8 cellular contexts compared by ENCODE assay signal in the genomic region with DNA sequence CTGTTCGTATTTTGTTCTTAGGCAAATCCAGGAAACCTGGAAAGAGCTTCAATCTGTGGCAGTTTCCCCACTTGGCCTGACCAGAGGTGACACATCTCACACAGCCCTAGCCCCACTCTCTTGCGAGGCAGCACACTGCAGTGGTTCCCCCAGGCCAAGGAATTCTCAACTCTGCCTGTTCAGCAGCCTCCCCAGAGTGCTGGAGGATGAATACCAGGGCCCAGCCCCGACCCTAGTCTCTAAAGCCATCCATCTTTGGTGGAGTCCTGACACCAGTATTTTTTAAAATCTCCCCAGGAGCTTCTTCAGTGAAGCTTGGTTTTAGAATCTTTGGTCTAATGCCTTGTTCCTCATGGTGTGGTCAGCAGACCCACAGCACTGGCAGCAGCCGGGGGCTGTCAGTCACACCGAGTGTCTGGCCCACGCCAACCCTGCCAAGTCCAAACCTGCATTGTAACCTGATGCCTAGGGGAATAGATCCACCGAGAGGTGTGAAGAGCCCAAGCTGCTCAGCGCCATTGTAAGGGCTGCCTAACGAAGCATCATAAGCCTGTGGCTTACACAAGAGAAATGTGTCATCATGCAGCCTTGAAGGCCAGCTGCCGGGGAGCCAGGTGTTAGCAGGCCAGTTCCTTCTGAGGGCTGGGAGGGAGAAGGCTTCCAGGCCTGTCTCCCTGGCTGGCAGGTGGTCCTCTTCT.
DNase-seq lines count a peak whose midpoint lies in the region; ATAC-seq and TF ChIP-seq lines count a peak whose summit lies in the region.

No MANE protein-coding gene starts in this region.

- peak; percentile 92 for ATAC-seq in HG03432 (IDR thresholded peaks at IDR 0.05; ENCODE audit: unreplicated experiment)

- no peaks in the 10 kb centered on the region for H4K20me1 ChIP-seq in OCI-LY3 (ENCODE audit: insufficient read depth, low read length)

- H3K79me2 ChIP-seq in OCI-LY3 (ENCODE audit: low read length), result no peaks in the 10 kb centered on the region

- H3K9me3 ChIP-seq in OCI-LY3 (ENCODE audit: insufficient read depth, low read length) (peaks cover 9% of the 10 kb centered on the region), spleen (peaks cover 0 to 12% (median 8%) of the 10 kb centered on the region in 8 donors)

- H2AFZ ChIP-seq in OCI-LY3 (ENCODE audit: low read depth, low read length), result 0 out of 2 replicates have a peak overlapping the region, but pooled peaks have one; percentile 32

- 65 to 75% (median 67%) methylated on average over 7 to 10 of the region's 10 CpGs for WGBS in spleen, 5 donors

- no peak for TF ChIP-seq CTCF in GM20000 (IDR thresholded peaks at IDR 0.05; ENCODE audit: extremely low read depth, missing control alignments)
- TF ChIP-seq CTCF in OCI-LY3 (IDR thresholded peaks at IDR 0.05; ENCODE audit: low read depth, low read length), result no peak
- TF ChIP-seq CTCF in spleen (IDR thresholded peaks at IDR 0.05 in 8 of 11, conservative IDR thresholded peaks at IDR 0.05 in 3 of 11), result no peak

- H3K4me1 ChIP-seq in OCI-LY3 (ENCODE audit: low read length) (peaks cover 44% of the 10 kb centered on the region), spleen (no peaks in the 10 kb centered on the region)

- intact Hi-C loops in spleen (cut with DNase I; ENCODE audit: low total_unique reads), result no loop called here

- H3K27me3 ChIP-seq in OCI-LY3 (ENCODE audit: low read depth, low read length) (peaks cover 8% of the 10 kb centered on the region; the same call in 1 of the 2 replicates), spleen (replicated peaks in 1 of 7) (peaks cover 0 to 5% (median 0%) of the 10 kb centered on the region in 7 donors)

- DNase-seq in DMS79 (lab: John Stamatoyannopoulos, UW) (peak; percentile 70), GM20000 (ENCODE audit: low spot score) (peak; percentile 42), spleen (no peak), substantia nigra (lab: John Stamatoyannopoulos, UW) (no peak), NK-92 (lab: John Stamatoyannopoulos, UW; ENCODE audit: unreplicated experiment) (no peak)
- DNase-seq in central memory CD4-positive, alpha-beta T cell, result no peak

- peaks cover 2% of the 10 kb centered on the region for H3K36me3 ChIP-seq in OCI-LY3 (replicated peaks; ENCODE audit: low read depth, low read length)
- H3K36me3 ChIP-seq in spleen, result no peaks in the 10 kb centered on the region

- no peak overlapping the region for H3K4me2 ChIP-seq in OCI-LY3 (ENCODE audit: low read length)

- TF ChIP-seq POLR2A in spleen (IDR thresholded peaks at IDR 0.05), result no peak

- H3K4me3 ChIP-seq in OCI-LY3 (ENCODE audit: low read length), result no peak overlapping the region
- H3K4me3 ChIP-seq in spleen, result no peak overlapping the region

- no peak overlapping the region for H3K9ac ChIP-seq in OCI-LY3 (ENCODE audit: low read length)

- no peak overlapping the region for H3K27ac ChIP-seq in OCI-LY3 (ENCODE audit: low read length)
- no peak overlapping the region for H3K27ac ChIP-seq in spleen
- no peak overlapping the region for H3K27ac ChIP-seq in substantia nigra (ENCODE audit: low read depth, low read length, poor library complexity, severe bottlenecking)

Comparison
In these comparisons a context has a peak if more than half of its experiments do, and no peak if none do; other contexts are left out.
1. DNase-seq: peak in DMS79 (single experiment) and GM20000 (single experiment); none in central memory CD4-positive, alpha-beta T cell (single experiment), spleen (single experiment), substantia nigra (0 of 49) and NK-92 (single experiment).